Comparison of ENCODE assay signal across 17 cellular contexts in the genomic region with DNA sequence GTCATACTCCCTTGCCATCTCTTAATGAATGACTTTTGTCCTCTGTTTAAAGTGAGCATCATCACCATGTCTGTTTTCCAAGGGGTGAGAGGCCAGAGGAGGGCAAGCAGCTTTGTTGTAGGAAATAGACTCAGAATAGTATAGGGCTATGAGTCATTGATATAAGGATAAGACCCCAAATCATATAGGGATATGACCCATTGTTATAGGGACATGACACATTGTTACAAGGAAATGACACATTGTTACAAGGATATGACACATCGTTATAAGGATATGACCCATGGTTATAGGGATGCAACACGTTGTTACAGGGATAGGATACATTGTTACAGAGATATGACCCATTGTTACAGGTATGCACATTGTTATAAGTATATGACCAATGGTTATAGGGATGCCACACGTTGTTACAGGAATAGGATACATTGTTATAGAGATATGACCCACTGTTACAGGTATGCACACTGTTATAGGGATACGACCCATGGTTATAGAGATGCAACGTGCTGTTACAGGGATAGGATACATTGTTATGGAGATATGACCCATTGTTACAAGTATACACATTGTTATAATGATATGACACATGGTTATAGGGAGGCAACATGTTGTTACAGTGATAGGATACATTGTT.
DNase-seq lines count a peak whose midpoint lies in the region; ATAC-seq, FAIRE-seq and TF ChIP-seq lines count a peak whose summit lies in the region.
"Had no signal": no experiment of that assay in that cellular context is flagged by ENCODE, and none has a peak within 500 bp of the region (broad histone marks: within the 10 kb centered on the region; RNA-seq: fewer than 3 reads in every experiment).

No MANE protein-coding gene starts in this region.

- peaks cover 2 to 4% of the 10 kb centered on the region in 2 donors for H3K9me3 Mint-ChIP-seq in activated T-cell treated with anti-CD3 and anti-CD28 coated beads, Interleukin-2, amount 50 U/mL, for 72 hours

- H3K4me3 ChIP-seq in bronchial epithelial cell (ENCODE audit: low read depth, low read length) = no peak overlapping the region

- H3K36me3 ChIP-seq in bronchial epithelial cell (ENCODE audit: control insufficient read depth, insufficient read depth, low read length) = no peaks in the 10 kb centered on the region

- H3K27ac Mint-ChIP-seq in activated T-cell treated with anti-CD3 and anti-CD28 coated beads, Interleukin-2, amount 50 U/mL, for 72 hours = no peak overlapping the region

- DNase-seq in activated T-cell treated with anti-CD3 and anti-CD28 coated beads, Interleukin-2, amount 50 U/mL, for 72 hours = no peak
- DNase-seq in activated T-cell treated with anti-CD3 and anti-CD28 coated beads for 4 hours (no peak), D721Med (ENCODE audit: insufficient read length, low spot score) (no peak), M059J (ENCODE audit: low read depth) (peak; percentile 4), bronchial epithelial cell (ENCODE audit: low read depth) (peak; percentile 4), HPDE6-E6E7 (ENCODE audit: extremely low spot score) (no peak), DMS79 treated with DMSO at 0.1 percent for 48 hours (lab: John Stamatoyannopoulos, UW) (no peak), germinal center (ENCODE audit: low spot score) (no peak)
- DNase-seq: H7, KBM-7, NCI-H1092 treated with DMSO at 0.1 percent for 48 hours, NCI-H1436 treated with DMSO at 0.1 percent for 48 hours, NCI-H1930, NCI-H510A, Right ventricle myocardium superior had no signal

- H3K27me3 Mint-ChIP-seq in activated T-cell treated with anti-CD3 and anti-CD28 coated beads, Interleukin-2, amount 50 U/mL, for 72 hours (ENCODE audit: low read depth) = no peaks in the 10 kb centered on the region

- no peak overlapping the region for H3K4me3 Mint-ChIP-seq in activated T-cell treated with anti-CD3 and anti-CD28 coated beads, Interleukin-2, amount 50 U/mL, for 72 hours

- H3K4me1 Mint-ChIP-seq in activated T-cell treated with anti-CD3 and anti-CD28 coated beads, Interleukin-2, amount 50 U/mL, for 72 hours (ENCODE audit: low read depth) = no peaks in the 10 kb centered on the region

- no peak for TF ChIP-seq CTCF in D721Med (IDR thresholded peaks at IDR 0.05; ENCODE audit: insufficient read depth, missing control alignments)
- no peak for TF ChIP-seq CTCF in bronchial epithelial cell (IDR thresholded peaks at IDR 0.05; ENCODE audit: insufficient read depth, low read length, severe bottlenecking)

- FAIRE-seq in D721Med (lab: Jason Lieb, UNC) = peak; percentile 80
- no peak for FAIRE-seq in bronchial epithelial cell (lab: Jason Lieb, UNC)
- FAIRE-seq: A204.1 had no signal

- H3K36me3 Mint-ChIP-seq in activated T-cell treated with anti-CD3 and anti-CD28 coated beads, Interleukin-2, amount 50 U/mL, for 72 hours (ENCODE audit: insufficient read depth in 2 of 2) = no peaks in the 10 kb centered on the region

- H3K27me3 ChIP-seq in bronchial epithelial cell (ENCODE audit: control insufficient read depth, insufficient read depth, low read length) = no peaks in the 10 kb centered on the region

- ATAC-seq in activated T-cell treated with anti-CD3 and anti-CD28 coated beads, Interleukin-2, amount 50 U/mL, for 72 hours (replicated peaks in 1 of 2) = peak; percentile 27 to 68
- ATAC-seq: Panc1 had no signal

Comparison
In these comparisons a context has a peak if more than half of its experiments do, and no peak if none do; other contexts are left out.
1. DNase-seq: peak in M059J (single experiment) and bronchial epithelial cell (single experiment); none in activated T-cell treated with anti-CD3 and anti-CD28 coated beads, Interleukin-2, amount 50 U/mL, for 72 hours (0 of 2), activated T-cell treated with anti-CD3 and anti-CD28 coated beads for 4 hours (single experiment), D721Med (single experiment), HPDE6-E6E7 (single experiment), DMS79 treated with DMSO at 0.1 percent for 48 hours (single experiment) and germinal center (single experiment).